In genomic region chr12:74349925-74350324, GRCh38 we compare ENCODE assay signal across 1 cellular context.
TF ChIP-seq lines count a peak whose summit lies in the region.

No MANE protein-coding gene starts in this region.

TF ChIP-seq in HepG2, 621 proteins besides CTCF, POLR2A, EP300 and RAD21 (continued from another document):
- 0 out of 2 replicates have a peak, but pooled peaks have one; percentile 23 for TF ChIP-seq USF2 (IDR thresholded peaks at IDR 0.05; ENCODE audit: low read depth, low read length)
- no peak for TF ChIP-seq USF2 (CRISPR knock-in tag; IDR thresholded peaks at IDR 0.05; ENCODE audit: borderline replicate concordance)
